Comparison of ENCODE assay signal across 8 cellular contexts in the genomic region with DNA sequence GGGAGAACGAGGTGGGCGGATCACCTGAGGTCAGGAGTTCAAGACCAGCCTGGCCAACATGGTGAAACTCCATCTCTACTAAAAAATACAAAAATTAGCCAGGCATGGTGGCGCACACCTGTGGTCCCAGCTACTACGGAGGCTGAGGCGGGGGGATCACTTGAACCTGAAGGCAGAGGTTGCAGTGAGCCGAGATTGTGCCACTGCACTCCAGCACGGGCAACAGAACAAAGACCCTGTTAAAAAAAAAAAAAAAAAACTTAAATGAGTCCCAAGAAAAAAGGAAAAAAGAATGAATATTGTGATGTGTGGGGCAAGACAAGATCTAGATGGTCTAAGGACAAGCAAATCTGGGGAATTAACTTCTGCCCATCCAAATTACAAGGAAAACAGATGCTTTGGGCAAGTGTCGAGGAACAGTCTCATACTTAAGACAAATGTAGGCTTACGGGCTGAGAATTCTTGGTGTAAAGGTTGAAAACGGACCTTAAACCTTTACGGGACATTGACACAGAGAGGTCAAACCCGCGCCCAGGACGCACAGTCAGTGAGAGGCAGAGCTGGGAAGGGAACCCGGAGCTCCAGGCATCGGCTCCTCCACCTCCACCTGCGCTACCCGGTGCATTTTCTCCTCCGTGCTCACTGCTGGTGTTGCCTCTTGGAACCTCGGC. TPM values are rescaled to one million over a fixed set of nuclear protein-coding genes. Genes with fewer than 3 reads are reported as not detected.
DNase-seq lines count a peak whose midpoint lies in the region; ATAC-seq and TF ChIP-seq lines count a peak whose summit lies in the region.

No MANE protein-coding gene starts in this region.

- no peak for TF ChIP-seq CTCF in esophagus muscularis mucosa (IDR thresholded peaks at IDR 0.05)

- peaks cover 2% of the 10 kb centered on the region for H3K4me1 ChIP-seq in NT2/D1 (ENCODE audit: insufficient read depth, insufficient read length)
- H3K4me1 ChIP-seq in esophagus muscularis mucosa = peaks cover 11 to 34% (median 21%) of the 10 kb centered on the region in 4 donors
- H3K4me1 ChIP-seq in trophoblast cell (ENCODE audit: control insufficient read depth in 1 of 2, insufficient read depth in 2 of 2, low read length in 2 of 2) = peaks cover 5 to 11% of the 10 kb centered on the region in 2 experiments

- no peak overlapping the region for H2BK5ac ChIP-seq in trophoblast cell (ENCODE audit: low read depth, low read length, poor library complexity)

- H3K23ac ChIP-seq in trophoblast cell (ENCODE audit: low read length) = no peak overlapping the region

- intact Hi-C loops in Right ventricle myocardium inferior (cut with DNase I) = no loop called here
- intact Hi-C loops in cardiac septum (cut with DNase I) = loop anchor here (1.0 kb wide), 1 partner anchor 26 kb away; a partner anchor contains a TSS
- intact Hi-C loops in esophagus muscularis mucosa (cut with DNase I) = no loop called here

- no peak overlapping the region for H3K18ac ChIP-seq in trophoblast cell (ENCODE audit: low read length)

- no peak overlapping the region for H2BK120ac ChIP-seq in trophoblast cell (ENCODE audit: insufficient read depth, low read length, poor library complexity)

- H3K27me3 ChIP-seq in NT2/D1 (ENCODE audit: insufficient read depth, insufficient read length) (peaks cover 13% of the 10 kb centered on the region), esophagus muscularis mucosa (no peaks in the 10 kb centered on the region), trophoblast cell (ENCODE audit: insufficient read depth, low read length) (no peaks in the 10 kb centered on the region)

- DNase-seq in Right ventricle myocardium inferior (ENCODE audit: missing footprints) (no peak), cardiac septum (ENCODE audit: low spot score) (no peak), NT2/D1 (ENCODE audit: low read depth, low spot score) (no peak), esophagus muscularis mucosa (ENCODE audit: extremely low spot score) (no peak), trophoblast cell (no peak), NCI-H2227 (lab: John Stamatoyannopoulos, UW; ENCODE audit: unreplicated experiment) (no peak), 8988T (no peak), putamen (ENCODE audit: low spot score) (no peak)

- H4K12ac ChIP-seq in trophoblast cell (ENCODE audit: low read depth, low read length) = peak overlapping the region; percentile 28

- H4K8ac ChIP-seq in trophoblast cell (ENCODE audit: low read depth, low read length) = peak overlapping the region; percentile 50

- TF ChIP-seq POLR2A in esophagus muscularis mucosa (IDR thresholded peaks at IDR 0.05; ENCODE audit: low read depth) = no peak

- no peak overlapping the region for H2AK5ac ChIP-seq in trophoblast cell (ENCODE audit: low read length)

- no peak overlapping the region for H3K4ac ChIP-seq in trophoblast cell (ENCODE audit: low read depth, low read length)

- peaks cover 9% of the 10 kb centered on the region for H3K36me3 ChIP-seq in NT2/D1 (ENCODE audit: insufficient read depth, insufficient read length, low read length)
- peaks cover 0 to 24% (median 21%) of the 10 kb centered on the region in 4 donors for H3K36me3 ChIP-seq in esophagus muscularis mucosa
- H3K36me3 ChIP-seq in trophoblast cell (ENCODE audit: control insufficient read depth in 1 of 2, insufficient read depth in 2 of 2, low read length in 2 of 2) = peaks cover 19 to 20% of the 10 kb centered on the region in 2 experiments

- peak overlapping the region; percentile 96 for H3K4me2 ChIP-seq in trophoblast cell (ENCODE audit: low read length)

- H3K4me3 ChIP-seq in NT2/D1 (ENCODE audit: insufficient read length, low read depth) (peak overlapping the region; percentile 78), esophagus muscularis mucosa (peak overlapping the region; percentile 78 to 98 (median 92)), trophoblast cell (ENCODE audit: low read depth, low read length) (peak overlapping the region; percentile 69)

- peaks cover 4% of the 10 kb centered on the region for H3K79me2 ChIP-seq in trophoblast cell (ENCODE audit: control insufficient read depth, insufficient read depth, low read length, poor library complexity)

- peak overlapping the region; percentile 80 for H3K9ac ChIP-seq in NT2/D1 (ENCODE audit: insufficient read length, low read depth)
- peak overlapping the region; percentile 82 for H3K9ac ChIP-seq in trophoblast cell (ENCODE audit: low read length)

- H3K14ac ChIP-seq in trophoblast cell (ENCODE audit: low read length) = no peak overlapping the region

- no peaks in the 10 kb centered on the region for H3K79me1 ChIP-seq in trophoblast cell (ENCODE audit: low read length)

- peak overlapping the region in 2 of 4 donors; percentile 76 to 78 for H3K27ac ChIP-seq in esophagus muscularis mucosa (replicated peaks in 1 of 4)
- H3K27ac ChIP-seq in trophoblast cell (ENCODE audit: low read depth, low read length) = no peak overlapping the region

- no peak overlapping the region for H2BK12ac ChIP-seq in trophoblast cell (ENCODE audit: low read length)

- 43% methylated on average over 17 of the region's 20 CpGs for WGBS in esophagus muscularis mucosa
- no CpG with 5 or more reads among the region's 20 CpGs for WGBS in trophoblast cell (ENCODE audit: extremely low coverage, insufficient coverage, insufficient read length)

- peak; percentile 30 for ATAC-seq in Right ventricle myocardium inferior

- no peak for TF ChIP-seq EP300 in esophagus muscularis mucosa (IDR thresholded peaks at IDR 0.05)

- H4K91ac ChIP-seq in trophoblast cell (ENCODE audit: low read depth, low read length) = no peak overlapping the region

- peak overlapping the region; percentile 83 for H2AFZ ChIP-seq in trophoblast cell (ENCODE audit: insufficient read depth, low read length, poor library complexity)

- H3K9me3 ChIP-seq in NT2/D1 (ENCODE audit: insufficient read depth, low read length) (no peaks in the 10 kb centered on the region), esophagus muscularis mucosa (no peaks in the 10 kb centered on the region), trophoblast cell (ENCODE audit: insufficient read depth, low read depth, low read length) (no peaks in the 10 kb centered on the region)

RNA-seq across cellular contexts. Expression of a gene that starts 0.7 kb away (rescaled TPM):
- 4.3 TPM for total RNA-seq in Right ventricle myocardium inferior
- total RNA-seq in cardiac septum = 5.1 TPM
- total RNA-seq in esophagus muscularis mucosa = 10 to 100 TPM; 12.9 to 21.8 (median 15.6) TPM
- polyA plus RNA-seq in trophoblast cell (2013) = 4.0 and 4.3 TPM in 2 replicates

RNA-seq across cellular contexts. Expression of a gene that starts 9.9 kb away (rescaled TPM):
- 3.9 TPM for total RNA-seq in Right ventricle myocardium inferior
- total RNA-seq in cardiac septum = 5.8 TPM
- total RNA-seq in esophagus muscularis mucosa = 10 to 100 TPM; 13.7 to 20.4 (median 17.0) TPM
- 4.6 and 4.9 TPM in 2 replicates for polyA plus RNA-seq in trophoblast cell (2013)

RNA-seq across cellular contexts. Expression of a gene that starts 14.8 kb away (rescaled TPM):
- total RNA-seq in Right ventricle myocardium inferior (3.2 TPM), cardiac septum (3.7 TPM), esophagus muscularis mucosa (1 to 10 TPM; 7.1 to 9.7 (median 8.3) TPM)
- 1.6 and 1.7 TPM in 2 replicates for polyA plus RNA-seq in trophoblast cell (2013)

RNA-seq across cellular contexts. Expression of a gene that starts 26.3 kb away (rescaled TPM):
- total RNA-seq in Right ventricle myocardium inferior (5.1 TPM), cardiac septum (5.4 TPM), esophagus muscularis mucosa (1 to 10 TPM; 3.7 to 6.7 (median 4.5) TPM)
- 0.62 and 0.66 TPM in 2 replicates for polyA plus RNA-seq in trophoblast cell (2013)

RNA-seq across cellular contexts. Expression of a gene that starts 45.6 kb away (rescaled TPM):
- total RNA-seq in Right ventricle myocardium inferior (3.2 TPM), cardiac septum (2.0 TPM), esophagus muscularis mucosa (10 to 100 TPM in 1 of 4 donors, 1 to 10 TPM in 3; 3.8 to 10.8 (median 4.6) TPM)
- 4.0 and 4.6 TPM in 2 replicates for polyA plus RNA-seq in trophoblast cell (2013)
